ENCODE assay signal across 1 cellular context in genomic region chr1:75725861-75726361, GRCh38.
TF ChIP-seq lines count a peak whose summit lies in the region.

No MANE protein-coding gene starts in this region.

TF ChIP-seq in GM12878, 131 proteins besides CTCF, POLR2A, EP300 and RAD21 (continued from another document):
- TF ChIP-seq BHLHE40 (IDR thresholded peaks at IDR 0.05; ENCODE audit: borderline replicate concordance in 1 of 2, low read depth in 2 of 2, low read length in 1 of 2) (peak; percentile 57 to 87; a peak in 2 of 4 replicates), ATF3 (IDR thresholded peaks at IDR 0.05; ENCODE audit: borderline replicate concordance, extremely low read depth, low read depth, low read length) (no peak), TCF3 (IDR thresholded peaks at IDR 0.05; ENCODE audit: borderline replicate concordance, insufficient read depth, low read depth, low read length) (no peak), SRF (IDR thresholded peaks at IDR 0.05; ENCODE audit: low read depth in 2 of 2, low read length in 2 of 2) (no peak), SMARCA5 (IDR thresholded peaks at IDR 0.05) (0 out of 2 replicates have a peak, but pooled peaks have one; percentile 20), ZZZ3 (IDR thresholded peaks at IDR 0.05; ENCODE audit: control insufficient read depth, insufficient read length, low read depth) (no peak), NR2F1 (conservative IDR thresholded peaks at IDR 0.05) (0 out of 2 replicates have a peak, but pooled peaks have one; percentile 15), SMAD1 (IDR thresholded peaks at IDR 0.05; ENCODE audit: low read depth, partially characterized antibody) (no peak), RFX5 (IDR thresholded peaks at IDR 0.05; ENCODE audit: low read depth, low read length) (no peak), SPI1 (IDR thresholded peaks at IDR 0.05; ENCODE audit: borderline replicate concordance, insufficient read depth, low read depth, low read length) (no peak), RAD51 (IDR thresholded peaks at IDR 0.05) (0 out of 2 replicates have a peak, but pooled peaks have one; percentile 19), CEBPZ (IDR thresholded peaks at IDR 0.05; ENCODE audit: low read depth, low read length) (no peak), NKRF (conservative IDR thresholded peaks at IDR 0.05) (0 out of 2 replicates have a peak, but pooled peaks have one; percentile 8), IKZF2 (IDR thresholded peaks at IDR 0.05) (peak in 1 of 2 experiments; percentile 52; a peak in 2 of 4 replicates), ZSCAN29 (IDR thresholded peaks at IDR 0.05) (no peak), TBL1XR1 (IDR thresholded peaks at IDR 0.05; ENCODE audit: low read depth, low read length) (no peak), MTA2 (IDR thresholded peaks at IDR 0.05; ENCODE audit: low read depth) (peak; percentile 80), ZBED1 (IDR thresholded peaks at IDR 0.05; ENCODE audit: borderline replicate concordance) (no peak), POLR2AphosphoS5 (IDR thresholded peaks at IDR 0.05; ENCODE audit: low read length) (0 out of 2 replicates have a peak, but pooled peaks have one; percentile 21), SIN3A (IDR thresholded peaks at IDR 0.05; ENCODE audit: low read depth, low read length) (no peak), IKZF1 (conservative IDR thresholded peaks at IDR 0.05) (peak; percentile 56; the same call in 1 of the 2 replicates)
